In genomic region chr19:42290523-42291436, GRCh38 we compare ENCODE assay signal across 8 cellular contexts. TPM values are rescaled to one million over a fixed set of nuclear protein-coding genes. Genes with fewer than 3 reads are reported as not detected.
DNase-seq lines count a peak whose midpoint lies in the region; ATAC-seq, FAIRE-seq and TF ChIP-seq lines count a peak whose summit lies in the region.

No MANE protein-coding gene starts in this region.

- H3K9me3 ChIP-seq in Peyer's patch, result no peaks in the 10 kb centered on the region
- no peaks in the 10 kb centered on the region for H3K9me3 ChIP-seq in HepG2 (ENCODE audit: low read length)
- no peaks in the 10 kb centered on the region for H3K9me3 ChIP-seq in upper lobe of right lung

- H3K27ac Mint-ChIP-seq in activated naive CD4-positive, alpha-beta T cell treated with anti-CD3 and anti-CD28 coated beads, Interleukin-2, amount 50 U/mL, for 72 hours, result peak overlapping the region in 1 of 2 donors; percentile 4

- in situ Hi-C loops in HepG2 (cut with HindIII; ENCODE audit: extremely low pct_ligation_motif_present, low pct_unique_long_range_greater_than_20kb), result loop anchor here (5.0 kb wide), 1 partner anchor 158 kb away; the partner anchor contains the start of gene POU2F2

- H3K27ac ChIP-seq in Peyer's patch (no peak overlapping the region), HepG2 (ENCODE audit: extremely low read length, insufficient read depth, low read length) (no peak overlapping the region), upper lobe of right lung (no peak overlapping the region)

- DNase-seq in GM10266 (ENCODE audit: extremely low spot score) (no peak), Peyer's patch (peak in 2 of 3 donors; percentile 71 to 75), HepG2 (ENCODE audit: low spot score) (peak; percentile 61), upper lobe of right lung (no peak), nucleus accumbens (lab: John Stamatoyannopoulos, UW) (no peak), NCI-H1694 treated with DMSO at 0.1 percent for 48 hours (lab: John Stamatoyannopoulos, UW) (no peak), cortex of kidney (lab: John Stamatoyannopoulos, UW) (no peak)
- DNase-seq in activated naive CD4-positive, alpha-beta T cell treated with anti-CD3 and anti-CD28 coated beads, Interleukin-2, amount 50 U/mL, for 72 hours (ENCODE audit: low spot score in 2 of 2), result peak in 1 of 2 donors; percentile 59

- no peaks in the 10 kb centered on the region for H3K27me3 ChIP-seq in Peyer's patch
- H3K27me3 ChIP-seq in HepG2 (ENCODE audit: control insufficient read depth in 1 of 2, insufficient read depth in 2 of 2, low read length in 2 of 2), result no peaks in the 10 kb centered on the region
- H3K27me3 ChIP-seq in upper lobe of right lung, result no peaks in the 10 kb centered on the region

- TF ChIP-seq EP300 in HepG2 (IDR thresholded peaks at IDR 0.05; ENCODE audit: low read depth in 2 of 2, low read length in 2 of 2) (no peak), HepG2 (CRISPR knock-in tag; IDR thresholded peaks at IDR 0.05; ENCODE audit: borderline replicate concordance) (no peak)

- H3K9me3 Mint-ChIP-seq in activated naive CD4-positive, alpha-beta T cell treated with anti-CD3 and anti-CD28 coated beads, Interleukin-2, amount 50 U/mL, for 72 hours, result no peaks in the 10 kb centered on the region

- H3K4me2 ChIP-seq in HepG2 (ENCODE audit: low read depth, low read length), result no peak overlapping the region

- TF ChIP-seq RAD21 in HepG2 (CRISPR knock-in tag; IDR thresholded peaks at IDR 0.05), result peak; percentile 93

- peak; percentile 27 to 74 for ATAC-seq in activated naive CD4-positive, alpha-beta T cell treated with anti-CD3 and anti-CD28 coated beads, Interleukin-2, amount 50 U/mL, for 72 hours
- ATAC-seq in HepG2 (peak; percentile 81), upper lobe of right lung (peak; percentile 13)

- FAIRE-seq in HepG2 (lab: Jason Lieb, UNC), result peak; percentile 37

- H3K4me1 ChIP-seq in Peyer's patch (peaks cover 0 to 20% (median 7%) of the 10 kb centered on the region in 4 donors), HepG2 (ENCODE audit: insufficient read depth, low read length) (peaks cover 6% of the 10 kb centered on the region), upper lobe of right lung (peaks cover 5% of the 10 kb centered on the region)

- no peaks in the 10 kb centered on the region; the same call in 1 of the 2 replicates for H4K20me1 ChIP-seq in HepG2 (ENCODE audit: insufficient read depth, low read length)

- no TSS peak for BruUV-seq in HepG2 (replicated peaks; lab: Mats Ljungman, UMichigan)

- CTCF ChIA-PET in HepG2 (lab: Yijun Ruan, JAX; ENCODE audit: low intra/inter-chr PET ratio, low total read pairs), result interaction anchor here (0.6 to 3.1 kb wide), 9 partner anchors 8 to 183 kb away, joined by 3 to 34 read pairs (median 4); partner anchors contain the start of genes MEGF8 and ZNF526

- H3K79me2 ChIP-seq in HepG2 (ENCODE audit: insufficient read depth, low read length), result peaks cover 5% of the 10 kb centered on the region

- peaks cover 0 to 5% of the 10 kb centered on the region in 2 donors for H3K36me3 Mint-ChIP-seq in activated naive CD4-positive, alpha-beta T cell treated with anti-CD3 and anti-CD28 coated beads, Interleukin-2, amount 50 U/mL, for 72 hours

- 94% methylated on average over 14 of the region's 31 CpGs for WGBS in HepG2 (ENCODE audit: low lambda C conversion rate)

- H2AFZ ChIP-seq in HepG2 (ENCODE audit: low read length), result no peak overlapping the region

- no peak for TF ChIP-seq POLR2A in Peyer's patch (IDR thresholded peaks at IDR 0.05)
- 0 out of 4 replicates have a peak, but pooled peaks of 1 of the 2 experiments have one; percentile 33 for TF ChIP-seq POLR2A in HepG2 (IDR thresholded peaks at IDR 0.05; ENCODE audit: insufficient read depth in 1 of 2, low read depth in 2 of 2, low read length in 2 of 2)

- POLR2A ChIA-PET in HepG2 (lab: Yijun Ruan, JAX), result interaction anchor here (1.0 to 1.4 kb wide), 2 partner anchors 46 to 48 kb away, joined by 4 to 7 read pairs; no protein-coding TSS in a partner anchor

- H3K36me3 ChIP-seq in Peyer's patch (peaks cover 0 to 87% (median 0%) of the 10 kb centered on the region in 3 donors), HepG2 (replicated peaks in 1 of 2; ENCODE audit: control insufficient read depth in 1 of 2, insufficient read depth in 2 of 2, low read length in 2 of 2) (peaks cover 33 to 76% of the 10 kb centered on the region in 2 experiments; a peak in 4 of 5 replicates), upper lobe of right lung (peaks cover 81% of the 10 kb centered on the region)

- no peak overlapping the region for H3K9ac ChIP-seq in HepG2 (ENCODE audit: insufficient read depth, low read depth, low read length)

- H3K4me3 ChIP-seq in Peyer's patch (no peak overlapping the region), HepG2 (replicated peaks in 1 of 3; ENCODE audit: insufficient read depth in 1 of 3, low read depth in 2 of 3, low read length in 3 of 3) (no peak overlapping the region), upper lobe of right lung (no peak overlapping the region)

- peak; percentile 44 for TF ChIP-seq CTCF in GM10266 (IDR thresholded peaks at IDR 0.05; ENCODE audit: control insufficient read depth, insufficient read depth, low read depth, missing control alignments)
- peak; percentile 30 to 69 (median 48) for TF ChIP-seq CTCF in Peyer's patch (IDR thresholded peaks at IDR 0.05)
- TF ChIP-seq CTCF in HepG2 (CRISPR knock-in tag; IDR thresholded peaks at IDR 0.05), result peak; percentile 64
- TF ChIP-seq CTCF in upper lobe of right lung (IDR thresholded peaks at IDR 0.05), result peak; percentile 47

- intact Hi-C loops in HepG2 (cut with micrococcal nuclease; ENCODE audit: unreplicated experiment) (loop anchor here (1.0 to 2.0 kb wide), 2 partner anchors 47 to 156 kb away; no protein-coding TSS in a partner anchor), upper lobe of right lung (cut with DNase I) (no loop called here)

RNA-seq across cellular contexts. Expression of gene PRR19, which starts 11.2 kb away (rescaled TPM):
- 1 to 10 TPM in 2 of 4 donors, not detected in 2; 1.1 TPM for total RNA-seq in Peyer's patch
- total RNA-seq in activated naive CD4-positive, alpha-beta T cell treated with anti-CD3 and anti-CD28 coated beads, Interleukin-2, amount 50 U/mL, for 72 hours, result 1 to 10 TPM in 1 of 2 donors, under 1 TPM in 1; 0.93 to 1.6 TPM
- total RNA-seq in HepG2 (2016; rRNA removed; fragmentation: Illumina TruSeq; extraction: Trizol), result 0.33 and 0.38 TPM in 2 replicates
- total RNA-seq in HepG2 (2016; cell fraction: cytosol; rRNA removed; fragmentation: Illumina TruSeq; extraction: Trizol; ENCODE audit: low read depth), result not detected in 2 replicates
- total RNA-seq in HepG2 (2016; cell fraction: insoluble cytoplasmic fraction; rRNA removed; fragmentation: Illumina TruSeq; extraction: Trizol), result 0.28 and 0.43 TPM in 2 replicates
- total RNA-seq in HepG2 (2016; cell fraction: membrane; rRNA removed; fragmentation: Illumina TruSeq; extraction: Trizol), result 0.14 and 0.43 TPM in 2 replicates
- total RNA-seq in HepG2 (2016; cell fraction: nucleus; rRNA removed; fragmentation: Illumina TruSeq; extraction: Trizol), result 0.50 TPM in 1 of 2 replicates, not detected in the other
- polyA plus RNA-seq in HepG2 (2011; rRNA removed), result 0.21 and 0.26 TPM in 2 replicates
- polyA plus RNA-seq in HepG2 (2011; cell fraction: cytosol; rRNA removed), result 0.23 and 0.34 TPM in 2 replicates
- polyA plus RNA-seq in HepG2 (2011; cell fraction: nucleus; rRNA removed), result 0.43 and 0.80 TPM in 2 replicates
- 0.51 TPM in 1 of 2 replicates, not detected in the other for polyA plus RNA-seq in HepG2 (2012)
- polyA plus RNA-seq in HepG2 (2016; cell fraction: cytosol; fragmentation: Illumina TruSeq; extraction: Trizol; ENCODE audit: low read depth), result 0.21 and 0.22 TPM in 2 replicates
- polyA plus RNA-seq in HepG2 (2016; cell fraction: insoluble cytoplasmic fraction; fragmentation: Illumina TruSeq; extraction: Trizol; ENCODE audit: low read depth), result 0.69 and 0.88 TPM in 2 replicates
- polyA plus RNA-seq in HepG2 (2016; cell fraction: membrane; fragmentation: Illumina TruSeq; extraction: Trizol; ENCODE audit: low read depth), result 0.19 and 0.38 TPM in 2 replicates
- polyA plus RNA-seq in HepG2 (2016; cell fraction: nucleus; fragmentation: Illumina TruSeq; extraction: Trizol; ENCODE audit: insufficient read depth, low read depth), result 0.57 and 1.5 TPM in 2 replicates
- polyA minus RNA-seq in HepG2 (2011; rRNA and poly(A)+ RNA removed; ENCODE audit: low replicate concordance), result 0.94 and 1.4 TPM in 2 replicates
- 0.88 TPM in 1 of 2 replicates, not detected in the other for polyA minus RNA-seq in HepG2 (2011; cell fraction: cytosol; rRNA and poly(A)+ RNA removed)
- 0.25 TPM in 1 of 2 replicates, not detected in the other for polyA minus RNA-seq in HepG2 (2011; cell fraction: nucleus; rRNA and poly(A)+ RNA removed)
- total RNA-seq in upper lobe of right lung, result 0.52 TPM

RNA-seq across cellular contexts. Expression of gene PAFAH1B3, which starts 11.6 kb away (rescaled TPM):
- total RNA-seq in Peyer's patch, result 10 to 100 TPM in 2 of 4 donors, 1 to 10 TPM in 2; 8.6 to 42.1 (median 10.2) TPM
- 10 to 100 TPM; 50.9 to 54.2 TPM for total RNA-seq in activated naive CD4-positive, alpha-beta T cell treated with anti-CD3 and anti-CD28 coated beads, Interleukin-2, amount 50 U/mL, for 72 hours
- total RNA-seq in HepG2 (2016; rRNA removed; fragmentation: Illumina TruSeq; extraction: Trizol), result 58.0 and 58.6 TPM in 2 replicates
- total RNA-seq in HepG2 (2016; cell fraction: cytosol; rRNA removed; fragmentation: Illumina TruSeq; extraction: Trizol; ENCODE audit: low read depth), result 50.5 and 73.0 TPM in 2 replicates
- 61.4 and 62.4 TPM in 2 replicates for total RNA-seq in HepG2 (2016; cell fraction: insoluble cytoplasmic fraction; rRNA removed; fragmentation: Illumina TruSeq; extraction: Trizol)
- total RNA-seq in HepG2 (2016; cell fraction: membrane; rRNA removed; fragmentation: Illumina TruSeq; extraction: Trizol), result 53.6 and 73.9 TPM in 2 replicates
- 23.8 and 27.3 TPM in 2 replicates for total RNA-seq in HepG2 (2016; cell fraction: nucleus; rRNA removed; fragmentation: Illumina TruSeq; extraction: Trizol)
- 27.4 and 31.2 TPM in 2 replicates for polyA plus RNA-seq in HepG2 (2011; rRNA removed)
- 38.9 and 49.7 TPM in 2 replicates for polyA plus RNA-seq in HepG2 (2011; cell fraction: cytosol; rRNA removed)
- polyA plus RNA-seq in HepG2 (2011; cell fraction: nucleus; rRNA removed), result 31.1 and 32.3 TPM in 2 replicates
- 21.3 and 29.1 TPM in 2 replicates for polyA plus RNA-seq in HepG2 (2012)
- polyA plus RNA-seq in HepG2 (2016; cell fraction: cytosol; fragmentation: Illumina TruSeq; extraction: Trizol; ENCODE audit: low read depth), result 59.5 and 77.2 TPM in 2 replicates
- polyA plus RNA-seq in HepG2 (2016; cell fraction: insoluble cytoplasmic fraction; fragmentation: Illumina TruSeq; extraction: Trizol; ENCODE audit: low read depth), result 57.4 and 72.9 TPM in 2 replicates
- 53.3 and 66.7 TPM in 2 replicates for polyA plus RNA-seq in HepG2 (2016; cell fraction: membrane; fragmentation: Illumina TruSeq; extraction: Trizol; ENCODE audit: low read depth)
- polyA plus RNA-seq in HepG2 (2016; cell fraction: nucleus; fragmentation: Illumina TruSeq; extraction: Trizol; ENCODE audit: insufficient read depth, low read depth), result 41.3 and 41.9 TPM in 2 replicates
- 27.9 and 60.4 TPM in 2 replicates for polyA minus RNA-seq in HepG2 (2011; rRNA and poly(A)+ RNA removed; ENCODE audit: low replicate concordance)
- polyA minus RNA-seq in HepG2 (2011; cell fraction: cytosol; rRNA and poly(A)+ RNA removed), result 16.4 and 20.1 TPM in 2 replicates
- polyA minus RNA-seq in HepG2 (2011; cell fraction: nucleus; rRNA and poly(A)+ RNA removed), result 7.9 and 8.8 TPM in 2 replicates
- 13.2 TPM for total RNA-seq in upper lobe of right lung

RNA-seq across cellular contexts. Expression of gene CIC, which starts 21.7 kb away (rescaled TPM):
- total RNA-seq in Peyer's patch (10 to 100 TPM; 40.5 to 72.8 (median 67.2) TPM), HepG2 (2016; rRNA removed; fragmentation: Illumina TruSeq; extraction: Trizol) (5.4 and 8.0 TPM in 2 replicates), upper lobe of right lung (76.7 TPM)
- 10 to 100 TPM; 87.7 to 90.6 TPM for total RNA-seq in activated naive CD4-positive, alpha-beta T cell treated with anti-CD3 and anti-CD28 coated beads, Interleukin-2, amount 50 U/mL, for 72 hours
- total RNA-seq in HepG2 (2016; cell fraction: cytosol; rRNA removed; fragmentation: Illumina TruSeq; extraction: Trizol; ENCODE audit: low read depth), result 1.5 and 1.8 TPM in 2 replicates
- total RNA-seq in HepG2 (2016; cell fraction: insoluble cytoplasmic fraction; rRNA removed; fragmentation: Illumina TruSeq; extraction: Trizol), result 5.2 and 7.8 TPM in 2 replicates
- total RNA-seq in HepG2 (2016; cell fraction: membrane; rRNA removed; fragmentation: Illumina TruSeq; extraction: Trizol), result 4.6 and 4.9 TPM in 2 replicates
- 10.4 and 12.3 TPM in 2 replicates for total RNA-seq in HepG2 (2016; cell fraction: nucleus; rRNA removed; fragmentation: Illumina TruSeq; extraction: Trizol)
- 5.9 and 8.3 TPM in 2 replicates for polyA plus RNA-seq in HepG2 (2011; rRNA removed)
- polyA plus RNA-seq in HepG2 (2011; cell fraction: cytosol; rRNA removed), result 3.3 and 5.6 TPM in 2 replicates
- 60.6 and 75.8 TPM in 2 replicates for polyA plus RNA-seq in HepG2 (2011; cell fraction: nucleus; rRNA removed)
- polyA plus RNA-seq in HepG2 (2012), result 17.6 and 25.1 TPM in 2 replicates
- polyA plus RNA-seq in HepG2 (2016; cell fraction: cytosol; fragmentation: Illumina TruSeq; extraction: Trizol; ENCODE audit: low read depth), result 1.7 and 1.9 TPM in 2 replicates
- 10.1 and 16.9 TPM in 2 replicates for polyA plus RNA-seq in HepG2 (2016; cell fraction: insoluble cytoplasmic fraction; fragmentation: Illumina TruSeq; extraction: Trizol; ENCODE audit: low read depth)
- polyA plus RNA-seq in HepG2 (2016; cell fraction: membrane; fragmentation: Illumina TruSeq; extraction: Trizol; ENCODE audit: low read depth), result 5.7 and 6.0 TPM in 2 replicates
- 61.0 and 65.4 TPM in 2 replicates for polyA plus RNA-seq in HepG2 (2016; cell fraction: nucleus; fragmentation: Illumina TruSeq; extraction: Trizol; ENCODE audit: insufficient read depth, low read depth)
- polyA minus RNA-seq in HepG2 (2011; rRNA and poly(A)+ RNA removed; ENCODE audit: low replicate concordance), result 3.6 and 7.9 TPM in 2 replicates
- 9.1 and 10.8 TPM in 2 replicates for polyA minus RNA-seq in HepG2 (2011; cell fraction: cytosol; rRNA and poly(A)+ RNA removed)
- 14.7 and 15.5 TPM in 2 replicates for polyA minus RNA-seq in HepG2 (2011; cell fraction: nucleus; rRNA and poly(A)+ RNA removed)

RNA-seq across cellular contexts. Expression of gene TMEM145, which starts 22.3 kb away (rescaled TPM):
- total RNA-seq in Peyer's patch (not detected), HepG2 (2016; rRNA removed; fragmentation: Illumina TruSeq; extraction: Trizol) (0.07 TPM in 1 of 2 replicates, not detected in the other), upper lobe of right lung (0.35 TPM)
- total RNA-seq in activated naive CD4-positive, alpha-beta T cell treated with anti-CD3 and anti-CD28 coated beads, Interleukin-2, amount 50 U/mL, for 72 hours, result 1 to 10 TPM in 1 of 2 donors, under 1 TPM in 1; 0.16 to 1.8 TPM
- total RNA-seq in HepG2 (2016; cell fraction: cytosol; rRNA removed; fragmentation: Illumina TruSeq; extraction: Trizol; ENCODE audit: low read depth), result not detected in 2 replicates
- 0.13 and 0.15 TPM in 2 replicates for total RNA-seq in HepG2 (2016; cell fraction: insoluble cytoplasmic fraction; rRNA removed; fragmentation: Illumina TruSeq; extraction: Trizol)
- total RNA-seq in HepG2 (2016; cell fraction: membrane; rRNA removed; fragmentation: Illumina TruSeq; extraction: Trizol), result not detected in 2 replicates
- 0.88 and 1.9 TPM in 2 replicates for total RNA-seq in HepG2 (2016; cell fraction: nucleus; rRNA removed; fragmentation: Illumina TruSeq; extraction: Trizol)
- polyA plus RNA-seq in HepG2 (2011; rRNA removed), result 5.1 and 5.5 TPM in 2 replicates
- 2.0 and 2.3 TPM in 2 replicates for polyA plus RNA-seq in HepG2 (2011; cell fraction: cytosol; rRNA removed)
- polyA plus RNA-seq in HepG2 (2011; cell fraction: nucleus; rRNA removed), result 39.2 and 50.9 TPM in 2 replicates
- 2.9 and 6.2 TPM in 2 replicates for polyA plus RNA-seq in HepG2 (2012)
- 0.26 TPM in 1 of 2 replicates, not detected in the other for polyA plus RNA-seq in HepG2 (2016; cell fraction: cytosol; fragmentation: Illumina TruSeq; extraction: Trizol; ENCODE audit: low read depth)
- 0.57 and 0.73 TPM in 2 replicates for polyA plus RNA-seq in HepG2 (2016; cell fraction: insoluble cytoplasmic fraction; fragmentation: Illumina TruSeq; extraction: Trizol; ENCODE audit: low read depth)
- 0.17 and 0.27 TPM in 2 replicates for polyA plus RNA-seq in HepG2 (2016; cell fraction: membrane; fragmentation: Illumina TruSeq; extraction: Trizol; ENCODE audit: low read depth)
- polyA plus RNA-seq in HepG2 (2016; cell fraction: nucleus; fragmentation: Illumina TruSeq; extraction: Trizol; ENCODE audit: insufficient read depth, low read depth), result 1.7 and 2.8 TPM in 2 replicates
- 0.44 and 14.7 TPM in 2 replicates for polyA minus RNA-seq in HepG2 (2011; rRNA and poly(A)+ RNA removed; ENCODE audit: low replicate concordance)
- polyA minus RNA-seq in HepG2 (2011; cell fraction: cytosol; rRNA and poly(A)+ RNA removed), result 1.3 and 4.2 TPM in 2 replicates
- polyA minus RNA-seq in HepG2 (2011; cell fraction: nucleus; rRNA and poly(A)+ RNA removed), result 16.7 and 20.3 TPM in 2 replicates

RNA-seq across cellular contexts. Expression of gene MEGF8, which starts 34.7 kb away (rescaled TPM):
- 10 to 100 TPM; 12.3 to 30.8 (median 22.3) TPM for total RNA-seq in Peyer's patch
- total RNA-seq in activated naive CD4-positive, alpha-beta T cell treated with anti-CD3 and anti-CD28 coated beads, Interleukin-2, amount 50 U/mL, for 72 hours, result 1 to 10 TPM; 2.1 to 8.6 TPM
- total RNA-seq in HepG2 (2016; rRNA removed; fragmentation: Illumina TruSeq; extraction: Trizol), result 3.9 and 8.8 TPM in 2 replicates
- 0.79 and 1.2 TPM in 2 replicates for total RNA-seq in HepG2 (2016; cell fraction: cytosol; rRNA removed; fragmentation: Illumina TruSeq; extraction: Trizol; ENCODE audit: low read depth)
- total RNA-seq in HepG2 (2016; cell fraction: insoluble cytoplasmic fraction; rRNA removed; fragmentation: Illumina TruSeq; extraction: Trizol), result 3.1 and 9.6 TPM in 2 replicates
- 1.9 and 2.7 TPM in 2 replicates for total RNA-seq in HepG2 (2016; cell fraction: membrane; rRNA removed; fragmentation: Illumina TruSeq; extraction: Trizol)
- total RNA-seq in HepG2 (2016; cell fraction: nucleus; rRNA removed; fragmentation: Illumina TruSeq; extraction: Trizol), result 9.4 and 10.4 TPM in 2 replicates
- polyA plus RNA-seq in HepG2 (2011; rRNA removed), result 4.0 and 6.2 TPM in 2 replicates
- polyA plus RNA-seq in HepG2 (2011; cell fraction: cytosol; rRNA removed), result 4.4 and 7.8 TPM in 2 replicates
- polyA plus RNA-seq in HepG2 (2011; cell fraction: nucleus; rRNA removed), result 16.2 and 21.3 TPM in 2 replicates
- polyA plus RNA-seq in HepG2 (2012), result 10.2 and 12.4 TPM in 2 replicates
- polyA plus RNA-seq in HepG2 (2016; cell fraction: cytosol; fragmentation: Illumina TruSeq; extraction: Trizol; ENCODE audit: low read depth), result 0.61 and 0.62 TPM in 2 replicates
- polyA plus RNA-seq in HepG2 (2016; cell fraction: insoluble cytoplasmic fraction; fragmentation: Illumina TruSeq; extraction: Trizol; ENCODE audit: low read depth), result 4.1 and 4.7 TPM in 2 replicates
- polyA plus RNA-seq in HepG2 (2016; cell fraction: membrane; fragmentation: Illumina TruSeq; extraction: Trizol; ENCODE audit: low read depth), result 1.0 and 1.2 TPM in 2 replicates
- polyA plus RNA-seq in HepG2 (2016; cell fraction: nucleus; fragmentation: Illumina TruSeq; extraction: Trizol; ENCODE audit: insufficient read depth, low read depth), result 15.0 and 18.4 TPM in 2 replicates
- 0.96 and 23.0 TPM in 2 replicates for polyA minus RNA-seq in HepG2 (2011; rRNA and poly(A)+ RNA removed; ENCODE audit: low replicate concordance)
- 11.7 and 11.8 TPM in 2 replicates for polyA minus RNA-seq in HepG2 (2011; cell fraction: cytosol; rRNA and poly(A)+ RNA removed)
- polyA minus RNA-seq in HepG2 (2011; cell fraction: nucleus; rRNA and poly(A)+ RNA removed), result 11.7 and 11.8 TPM in 2 replicates
- total RNA-seq in upper lobe of right lung, result 18.4 TPM

Comparison
In these comparisons a context has a peak if more than half of its experiments do, and no peak if none do; other contexts are left out.
1. DNase-seq: peak in Peyer's patch (2 of 3) and HepG2 (single experiment); none in GM10266 (single experiment), upper lobe of right lung (single experiment), nucleus accumbens (0 of 56), NCI-H1694 treated with DMSO at 0.1 percent for 48 hours (single experiment) and cortex of kidney (single experiment).
2. ATAC-seq: peak in every context shown above with its lines; median percentile 81 in HepG2; 50 in activated naive CD4-positive, alpha-beta T cell treated with anti-CD3 and anti-CD28 coated beads, Interleukin-2, amount 50 U/mL, for 72 hours; 13 in upper lobe of right lung.
3. Peak in every context shown above with its lines, with median percentiles within 50 percentile points of each other: CTCF ChIP-seq.